In the genomic region with DNA sequence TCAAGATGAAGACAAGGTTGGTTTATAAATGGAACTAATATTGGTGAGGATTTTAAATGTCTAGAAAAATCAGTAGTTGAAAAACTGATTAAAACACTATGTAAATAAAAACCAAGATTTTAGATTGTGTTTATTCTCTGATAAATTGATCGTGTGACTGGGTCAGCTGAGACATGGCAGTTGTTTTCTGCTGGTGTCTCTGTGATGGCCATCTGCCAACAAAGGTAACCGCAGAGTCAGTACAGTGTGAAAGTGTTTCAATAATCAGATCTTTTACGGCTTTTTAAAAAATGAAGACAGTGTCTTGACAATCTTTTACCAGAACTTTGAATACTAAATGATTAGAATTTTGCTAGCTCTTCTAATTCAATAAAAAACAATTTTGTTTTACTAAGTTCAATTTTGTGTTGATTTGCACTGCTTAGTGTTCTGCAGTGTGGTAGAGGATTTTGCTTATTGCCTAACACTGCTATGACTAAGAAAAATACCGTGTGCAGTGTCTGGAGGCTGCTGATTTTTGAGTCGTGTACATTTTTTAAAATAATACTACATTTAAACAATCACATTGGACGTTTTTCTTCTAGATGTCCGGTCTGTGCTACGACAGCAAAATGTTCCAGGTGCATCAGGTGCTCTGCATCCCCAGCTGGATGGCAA, we compare ENCODE assay signal across 11 cellular contexts. TPM values are rescaled to one million over a fixed set of nuclear protein-coding genes. Genes with fewer than 3 reads are reported as not detected.
DNase-seq lines count a peak whose midpoint lies in the region; TF ChIP-seq lines count a peak whose summit lies in the region.
"Had no signal": no experiment of that assay in that cellular context is flagged by ENCODE, and none has a peak within 500 bp of the region (broad histone marks: within the 10 kb centered on the region; RNA-seq: fewer than 3 reads in every experiment).

No MANE protein-coding gene starts in this region.

- H3K4me3 Mint-ChIP-seq in activated T-cell treated with anti-CD3 and anti-CD28 coated beads, Interleukin-2, amount 50 U/mL, for 24 hours: peak overlapping the region; percentile 21

- H3K27me3 Mint-ChIP-seq in activated T-cell treated with anti-CD3 and anti-CD28 coated beads, Interleukin-2, amount 50 U/mL, for 24 hours: no peaks in the 10 kb centered on the region

- WGBS in spleen, 5 donors: 74 to 86% (median 78%) methylated on average over 8 of the region's 8 CpGs
- 79 to 82% methylated on average over 8 of the region's 8 CpGs for WGBS in sigmoid colon, 2 donors
- WGBS in tibial nerve, 2 donors: 86 to 90% methylated on average over 8 of the region's 8 CpGs

- peaks cover 73% of the 10 kb centered on the region for H3K4me1 Mint-ChIP-seq in activated T-cell treated with anti-CD3 and anti-CD28 coated beads, Interleukin-2, amount 50 U/mL, for 24 hours (ENCODE audit: low read depth)

- peaks cover 0 to 68% (median 38%) of the 10 kb centered on the region in 6 donors for H3K36me3 ChIP-seq in spleen
- peaks cover 0 to 43% (median 10%) of the 10 kb centered on the region in 4 donors for H3K36me3 ChIP-seq in sigmoid colon
- peaks cover 0 to 54% (median 0%) of the 10 kb centered on the region in 3 donors for H3K36me3 ChIP-seq in tibial nerve
- peaks cover 14% of the 10 kb centered on the region for H3K36me3 ChIP-seq in brain microvascular endothelial cell (replicated peaks)

- H3K9me3 Mint-ChIP-seq in activated T-cell treated with anti-CD3 and anti-CD28 coated beads, Interleukin-2, amount 50 U/mL, for 24 hours: no peaks in the 10 kb centered on the region

- TF ChIP-seq CTCF in spleen (IDR thresholded peaks at IDR 0.05 in 8 of 11, conservative IDR thresholded peaks at IDR 0.05 in 3 of 11): no peak
- TF ChIP-seq CTCF in sigmoid colon (IDR thresholded peaks at IDR 0.05): no peak
- TF ChIP-seq CTCF in tibial nerve (IDR thresholded peaks at IDR 0.05): no peak
- no peak for TF ChIP-seq CTCF in brain microvascular endothelial cell (IDR thresholded peaks at IDR 0.05; ENCODE audit: low read depth, low read length, missing control alignments)

- intact Hi-C loops in spleen (cut with DNase I; ENCODE audit: low total_unique reads): no loop called here
- intact Hi-C loops in sigmoid colon (cut with DNase I): no loop called here

- H3K27me3 ChIP-seq in spleen (replicated peaks in 1 of 7): no peaks in the 10 kb centered on the region
- H3K27me3 ChIP-seq in sigmoid colon: no peaks in the 10 kb centered on the region
- no peaks in the 10 kb centered on the region for H3K27me3 ChIP-seq in tibial nerve
- no peaks in the 10 kb centered on the region for H3K27me3 ChIP-seq in brain microvascular endothelial cell (replicated peaks)
- H3K27me3 ChIP-seq: ascending aorta, SJSA1 had no signal

- H3K27ac ChIP-seq in spleen (peak overlapping the region in 6 of 8 donors; percentile 15 to 54 (median 26)), sigmoid colon (no peak overlapping the region), tibial nerve (no peak overlapping the region), brain microvascular endothelial cell (no peak overlapping the region)
- H3K27ac ChIP-seq: ascending aorta, SJSA1 had no signal

- in situ Hi-C loops in brain microvascular endothelial cell (cut with HindIII; ENCODE audit: low pct_ligation_motif_present, low sequenced_read_pairs): no loop called here

- DNase-seq in activated T-cell treated with anti-CD3 and anti-CD28 coated beads, Interleukin-2, amount 50 U/mL, for 24 hours: no peak
- no peak for DNase-seq in activated T-cell treated with anti-CD3 and anti-CD28 coated beads, Interleukin-2, amount 50 U/mL, for 1 hour
- DNase-seq in T-helper 9 cell (peak; percentile 54), spleen (no peak), sigmoid colon (no peak), tibial nerve (ENCODE audit: low spot score in 2 of 2) (no peak), brain microvascular endothelial cell (no peak)
- peak; percentile 50 for DNase-seq in effector CD4-positive, alpha-beta T cell
- DNase-seq: hippocampal formation had no signal

- H3K27ac Mint-ChIP-seq in activated T-cell treated with anti-CD3 and anti-CD28 coated beads, Interleukin-2, amount 50 U/mL, for 24 hours: peak overlapping the region; percentile 9

- peaks cover 90% of the 10 kb centered on the region for H3K36me3 Mint-ChIP-seq in activated T-cell treated with anti-CD3 and anti-CD28 coated beads, Interleukin-2, amount 50 U/mL, for 24 hours (ENCODE audit: low read depth)

- TF ChIP-seq POLR2A in spleen (IDR thresholded peaks at IDR 0.05) (no peak), sigmoid colon (IDR thresholded peaks at IDR 0.05) (no peak), tibial nerve (IDR thresholded peaks at IDR 0.05) (no peak)

- H3K9me3 ChIP-seq in spleen: no peaks in the 10 kb centered on the region
- H3K9me3 ChIP-seq in sigmoid colon: no peaks in the 10 kb centered on the region
- H3K9me3 ChIP-seq in tibial nerve: no peaks in the 10 kb centered on the region
- H3K9me3 ChIP-seq: ascending aorta, SJSA1 had no signal

- H3K4me3 ChIP-seq in spleen (peak overlapping the region in 2 of 8 donors; percentile 7 to 9), sigmoid colon (no peak overlapping the region), tibial nerve (no peak overlapping the region), brain microvascular endothelial cell (ENCODE audit: low read depth, low read length) (no peak overlapping the region)
- H3K4me3 ChIP-seq: ascending aorta, SJSA1 had no signal

- TF ChIP-seq EP300 in sigmoid colon (IDR thresholded peaks at IDR 0.05) (no peak), tibial nerve (IDR thresholded peaks at IDR 0.05) (no peak)

- H3K4me1 ChIP-seq in spleen (peaks cover 0 to 77% (median 27%) of the 10 kb centered on the region in 6 donors), sigmoid colon (no peaks in the 10 kb centered on the region), tibial nerve (no peaks in the 10 kb centered on the region)
- H3K4me1 ChIP-seq: ascending aorta, SJSA1 had no signal

RNA-seq across cellular contexts. Expression of gene GPR183, which starts 32.7 kb away (rescaled TPM):
- total RNA-seq in spleen: 10 to 100 TPM; 29.1 to 83.6 (median 53.4) TPM
- 10 to 100 TPM; 56.0 to 68.0 (median 60.6) TPM for polyA plus RNA-seq in spleen
- total RNA-seq in sigmoid colon: 10 to 100 TPM; 30.9 to 36.4 (median 33.2) TPM
- polyA plus RNA-seq in sigmoid colon: 10 to 100 TPM in 2 of 3 donors, 1 to 10 TPM in 1; 4.8 to 20.2 (median 10.4) TPM
- 10 to 100 TPM in 3 of 4 donors, 1 to 10 TPM in 1; 6.3 to 20.4 (median 13.1) TPM for total RNA-seq in tibial nerve

Comparison
In these comparisons a context has a peak if more than half of its experiments do, and no peak if none do; other contexts are left out.
1. DNase-seq: peak in T-helper 9 cell (single experiment) and effector CD4-positive, alpha-beta T cell (single experiment); none in activated T-cell treated with anti-CD3 and anti-CD28 coated beads, Interleukin-2, amount 50 U/mL, for 24 hours (single experiment), activated T-cell treated with anti-CD3 and anti-CD28 coated beads, Interleukin-2, amount 50 U/mL, for 1 hour (single experiment), spleen (single experiment), sigmoid colon (single experiment), tibial nerve (0 of 2) and brain microvascular endothelial cell (single experiment).
2. H3K27ac ChIP-seq: peak in spleen (6 of 8); none in sigmoid colon (0 of 4), tibial nerve (0 of 4) and brain microvascular endothelial cell (single experiment).